ENCODE assay signal across 10 cellular contexts in the genomic region with DNA sequence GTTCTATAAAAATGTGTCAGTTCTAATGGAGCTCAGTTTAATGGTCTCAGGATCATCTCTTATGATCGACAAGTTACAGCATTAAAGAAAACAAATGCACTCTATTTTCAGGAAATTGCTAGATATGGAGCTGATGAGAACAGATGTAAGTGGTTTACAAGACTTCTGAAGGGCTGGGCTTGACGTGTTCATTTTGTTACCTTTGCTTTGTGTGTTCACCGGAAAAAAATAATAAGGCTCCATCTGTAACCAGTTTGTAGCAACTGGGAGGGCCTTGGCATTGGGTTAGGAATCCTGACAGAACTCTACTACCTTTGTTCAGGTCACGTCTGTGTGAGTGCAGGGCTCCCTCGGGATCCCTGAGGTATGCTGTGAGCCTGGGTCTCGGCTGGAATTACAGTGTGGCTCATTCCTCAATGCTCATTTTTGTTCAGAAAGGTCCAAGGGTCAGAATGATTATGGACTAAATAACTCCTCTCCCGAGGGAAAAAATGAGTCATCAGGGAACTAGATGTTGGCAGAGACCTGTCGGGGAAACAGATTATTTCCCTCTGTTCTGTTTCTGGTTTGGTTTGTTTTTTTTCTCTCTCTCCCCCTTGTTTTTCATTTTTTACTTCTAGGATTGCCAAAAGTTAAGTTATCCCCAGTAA.
DNase-seq lines count a peak whose midpoint lies in the region; ATAC-seq, FAIRE-seq and TF ChIP-seq lines count a peak whose summit lies in the region.
"Had no signal": no experiment of that assay in that cellular context is flagged by ENCODE, and none has a peak within 500 bp of the region (broad histone marks: within the 10 kb centered on the region; RNA-seq: fewer than 3 reads in every experiment).

No MANE protein-coding gene starts in this region.

- POLR2A ChIA-PET in A549 (lab: Yijun Ruan, JAX): no interaction called here

- no peak for TF ChIP-seq POLR2A in A549 (IDR thresholded peaks at IDR 0.05; ENCODE audit: low read length)

- H3K4me2 ChIP-seq in A549: peak overlapping the region; percentile 68

- H3K4me3 ChIP-seq in A549: no peak overlapping the region
- no peak overlapping the region for H3K4me3 ChIP-seq in ascending aorta
- no peak overlapping the region for H3K4me3 ChIP-seq in left lung

- H3K36me3 Mint-ChIP-seq in HFFc6 (ENCODE audit: low read depth): no peaks in the 10 kb centered on the region
- H3K36me3 Mint-ChIP-seq: CD4-positive, CD25-positive, alpha-beta regulatory T cell had no signal

- ATAC-seq in A549 (peak; percentile 92 to 99), left lung (peak; percentile 48), HG03521 (IDR thresholded peaks at IDR 0.05; ENCODE audit: unreplicated experiment) (no peak)
- ATAC-seq in activated CD4-positive, CD25-positive, alpha-beta regulatory T cell treated with anti-CD3 and anti-CD28 coated beads, Interleukin-2, amount 50 U/mL, for 24 hours: no peak
- ATAC-seq: activated T-cell treated with anti-CD3 and anti-CD28 coated beads, Interleukin-2, amount 50 U/mL, for 4 hours had no signal

- H3K27me3 ChIP-seq in ascending aorta (no peaks in the 10 kb centered on the region), left lung (no peaks in the 10 kb centered on the region)

- H3K4me1 ChIP-seq in A549 (peaks cover 20% of the 10 kb centered on the region; the same call in 2 of the 3 replicates), ascending aorta (peaks cover 0 to 8% of the 10 kb centered on the region in 2 donors), left lung (no peaks in the 10 kb centered on the region)

- H3K9me3 ChIP-seq in A549 (no peaks in the 10 kb centered on the region), ascending aorta (no peaks in the 10 kb centered on the region), left lung (no peaks in the 10 kb centered on the region)

- WGBS in A549 (ENCODE audit: missing lambda C conversion rate): 3% methylated on average over 8 of the region's 8 CpGs

- H3K4me1 Mint-ChIP-seq in HFFc6 (ENCODE audit: low read depth): peaks cover 10% of the 10 kb centered on the region
- H3K4me1 Mint-ChIP-seq: CD4-positive, CD25-positive, alpha-beta regulatory T cell had no signal

- no peak for TF ChIP-seq CTCF in A549 (IDR thresholded peaks at IDR 0.05)
- TF ChIP-seq CTCF in HFFc6 (IDR thresholded peaks at IDR 0.05): no peak
- TF ChIP-seq CTCF in ascending aorta (IDR thresholded peaks at IDR 0.05): no peak
- no peak for TF ChIP-seq CTCF in left lung (IDR thresholded peaks at IDR 0.05)

- CTCF ChIA-PET in A549 (lab: Yijun Ruan, JAX): no interaction called here

- no peak; a peak in 1 of 5 replicates for TF ChIP-seq EP300 in A549 (IDR thresholded peaks at IDR 0.05)

- H3K27ac Mint-ChIP-seq in HFFc6: peak overlapping the region; percentile 68
- H3K27ac Mint-ChIP-seq: CD4-positive, CD25-positive, alpha-beta regulatory T cell had no signal

- H3K27ac ChIP-seq in A549 (peak overlapping the region; percentile 31 to 60), ascending aorta (peak overlapping the region; percentile 39 to 45), left lung (no peak overlapping the region)

- DNase-seq in A549 (ENCODE audit: low read depth in 1 of 2, low spot score in 1 of 2) (peak; percentile 48 to 82), HFFc6 (no peak), ascending aorta (ENCODE audit: low spot score in 2 of 2) (no peak), left lung (no peak), NCI-H187 treated with DMSO at 0.1 percent for 48 hours (lab: John Stamatoyannopoulos, UW) (no peak)
- no peak for DNase-seq in effector CD8-positive, alpha-beta T cell (lab: John Stamatoyannopoulos, UW)
- DNase-seq: activated T-cell treated with anti-CD3 and anti-CD28 coated beads, Interleukin-2, amount 50 U/mL, for 4 hours; CD4-positive, CD25-positive, alpha-beta regulatory T cell had no signal

- H3K36me3 ChIP-seq in ascending aorta: no peaks in the 10 kb centered on the region
- H3K36me3 ChIP-seq in left lung: no peaks in the 10 kb centered on the region

- H3K9me3 Mint-ChIP-seq in HFFc6: peaks cover 5% of the 10 kb centered on the region
- H3K9me3 Mint-ChIP-seq: activated T-cell treated with anti-CD3 and anti-CD28 coated beads, Interleukin-2, amount 50 U/mL, for 4 hours had no signal

- H3K27me3 Mint-ChIP-seq in HFFc6 (ENCODE audit: insufficient read depth): no peaks in the 10 kb centered on the region; the same call in 1 of the 2 replicates

- TF ChIP-seq RAD21 in A549 (conservative IDR thresholded peaks at IDR 0.05 in 1 of 2, IDR thresholded peaks at IDR 0.05 in 1 of 2): 0 out of 5 replicates have a peak, but pooled peaks of 1 of the 2 experiments have one; percentile 30

- 0 out of 2 replicates have a peak overlapping the region, but pooled peaks have one; percentile 17 for H3K4me3 Mint-ChIP-seq in HFFc6
- H3K4me3 Mint-ChIP-seq: activated T-cell treated with anti-CD3 and anti-CD28 coated beads, Interleukin-2, amount 50 U/mL, for 4 hours; CD4-positive, CD25-positive, alpha-beta regulatory T cell had no signal

- intact Hi-C loops in ascending aorta (cut with DNase I) (loop anchor here (2.0 kb wide), 1 partner anchor 29 kb away; no protein-coding TSS in a partner anchor), left lung (cut with DNase I) (no loop called here)

- peak; percentile 84 for FAIRE-seq in A549 (lab: Jason Lieb, UNC)

TF ChIP-seq in A549, 52 proteins besides CTCF, POLR2A, EP300 and RAD21:
- peak; percentile 63; the same call in 1 of the 2 replicates for TF ChIP-seq JUNB (IDR thresholded peaks at IDR 0.05)
- TF ChIP-seq JUN (IDR thresholded peaks at IDR 0.05): no peak
- TF ChIP-seq MAX (IDR thresholded peaks at IDR 0.05): no peak
- peak; percentile 76 for TF ChIP-seq FOSL2 (IDR thresholded peaks at IDR 0.05)
- TF ChIP-seq FOSL2 (CRISPR knock-in tag; IDR thresholded peaks at IDR 0.05): peak; percentile 89
- TF ChIP-seq NR3C1 (IDR thresholded peaks at IDR 0.05): no peak
- TF ChIP-seq, protein P1, sequence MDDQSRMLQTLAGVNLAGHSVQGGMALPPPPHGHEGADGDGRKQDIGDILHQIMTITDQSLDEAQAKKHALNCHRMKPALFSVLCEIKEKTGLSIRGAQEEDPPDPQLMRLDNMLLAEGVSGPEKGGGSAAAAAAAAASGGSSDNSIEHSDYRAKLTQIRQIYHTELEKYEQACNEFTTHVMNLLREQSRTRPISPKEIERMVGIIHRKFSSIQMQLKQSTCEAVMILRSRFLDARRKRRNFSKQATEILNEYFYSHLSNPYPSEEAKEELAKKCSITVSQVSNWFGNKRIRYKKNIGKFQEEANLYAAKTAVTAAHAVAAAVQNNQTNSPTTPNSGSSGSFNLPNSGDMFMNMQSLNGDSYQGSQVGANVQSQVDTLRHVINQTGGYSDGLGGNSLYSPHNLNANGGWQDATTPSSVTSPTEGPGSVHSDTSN (IDR thresholded peaks at IDR 0.05): no peak
- TF ChIP-seq CHD2 (IDR thresholded peaks at IDR 0.05; ENCODE audit: low read length, partially characterized antibody): no peak
- TF ChIP-seq, protein P2, sequence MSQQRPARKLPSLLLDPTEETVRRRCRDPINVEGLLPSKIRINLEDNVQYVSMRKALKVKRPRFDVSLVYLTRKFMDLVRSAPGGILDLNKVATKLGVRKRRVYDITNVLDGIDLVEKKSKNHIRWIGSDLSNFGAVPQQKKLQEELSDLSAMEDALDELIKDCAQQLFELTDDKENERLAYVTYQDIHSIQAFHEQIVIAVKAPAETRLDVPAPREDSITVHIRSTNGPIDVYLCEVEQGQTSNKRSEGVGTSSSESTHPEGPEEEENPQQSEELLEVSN (IDR thresholded peaks at IDR 0.05; ENCODE audit: borderline replicate concordance, low read depth): no peak
- no peak for TF ChIP-seq HOXB13 (CRISPR knock-in tag; IDR thresholded peaks at IDR 0.05; ENCODE audit: low read depth)

Comparison
In these comparisons a context has a peak if more than half of its experiments do, and no peak if none do; other contexts are left out.
1. ATAC-seq: peak in A549 (2 of 2) and left lung (single experiment); none in activated CD4-positive, CD25-positive, alpha-beta regulatory T cell treated with anti-CD3 and anti-CD28 coated beads, Interleukin-2, amount 50 U/mL, for 24 hours (0 of 2) and HG03521 (single experiment).
2. DNase-seq: peak in A549 (2 of 2); none in HFFc6 (single experiment), ascending aorta (0 of 2), left lung (0 of 2), effector CD8-positive, alpha-beta T cell (single experiment) and NCI-H187 treated with DMSO at 0.1 percent for 48 hours (single experiment).
3. H3K27ac ChIP-seq: peak in A549 (2 of 2) and ascending aorta (2 of 2); none in left lung (0 of 2).